2 cellular contexts compared by ENCODE assay signal in genomic region chr1:1560178-1560577, GRCh38.
A peak's percentile ranks its signal among the peaks of the same experiment; 100 is the strongest.
TF ChIP-seq lines count a peak whose summit lies in the region.

No MANE protein-coding gene starts in this region.

TF ChIP-seq in K562, 482 proteins besides CTCF, POLR2A, EP300 and RAD21:
- TF ChIP-seq RFX5 (IDR thresholded peaks at IDR 0.05; ENCODE audit: low read depth, low read length), result no peak
- TF ChIP-seq MYNN (IDR thresholded peaks at IDR 0.05), result peak; percentile 74
- TF ChIP-seq MYNN (CRISPR knock-in tag; IDR thresholded peaks at IDR 0.05), result no peak
- no peak for TF ChIP-seq SMARCC2 (IDR thresholded peaks at IDR 0.05; ENCODE audit: low read depth)
- peak; percentile 27; the same call in 1 of the 2 replicates for TF ChIP-seq CEBPB (tag; IDR thresholded peaks at IDR 0.05)
- no peak for TF ChIP-seq MTF1 (CRISPR knock-in tag; IDR thresholded peaks at IDR 0.05; ENCODE audit: borderline replicate concordance)
- no peak for TF ChIP-seq TRIM24 (IDR thresholded peaks at IDR 0.05)
- no peak for TF ChIP-seq ZC3H11A (IDR thresholded peaks at IDR 0.05; ENCODE audit: low read depth, low read length)
- TF ChIP-seq ARID1B (IDR thresholded peaks at IDR 0.05), result no peak
- TF ChIP-seq CREBBP (IDR thresholded peaks at IDR 0.05; ENCODE audit: low read depth, low read length), result no peak
- peak; percentile 28; the same call in 1 of the 2 replicates for TF ChIP-seq POLR2AphosphoS5 (IDR thresholded peaks at IDR 0.05; ENCODE audit: control insufficient read depth, insufficient read depth, low read depth, low read length)
- peak; percentile 55 for TF ChIP-seq POLR2G (IDR thresholded peaks at IDR 0.05; ENCODE audit: low read depth, low read length)
- no peak for TF ChIP-seq HBP1 (CRISPR knock-in tag; IDR thresholded peaks at IDR 0.05)
- TF ChIP-seq TCF15 (CRISPR knock-in tag; IDR thresholded peaks at IDR 0.05), result no peak
- TF ChIP-seq SUPT5H (IDR thresholded peaks at IDR 0.05), result 0 out of 2 replicates have a peak, but pooled peaks have one; percentile 18
- no peak for TF ChIP-seq HINFP (tag; conservative IDR thresholded peaks at IDR 0.05; ENCODE audit: low read depth)
- no peak for TF ChIP-seq CREB3L1 (IDR thresholded peaks at IDR 0.05; ENCODE audit: borderline replicate concordance, low read depth)
- TF ChIP-seq SRSF7 (optimal IDR thresholded peaks at IDR 0.05; ENCODE audit: low read depth, low read length), result no peak
- no peak for TF ChIP-seq SETDB1 (IDR thresholded peaks at IDR 0.05; ENCODE audit: low read length)
- TF ChIP-seq ZNF507 (tag; conservative IDR thresholded peaks at IDR 0.05), result no peak
- no peak for TF ChIP-seq GTF3C2 (IDR thresholded peaks at IDR 0.05; ENCODE audit: borderline replicate concordance, extremely low read depth, insufficient read length)

TF ChIP-seq in HEK293T, 16 proteins besides CTCF, POLR2A, EP300 and RAD21:
- TF ChIP-seq FOXM1 (IDR thresholded peaks at IDR 0.05; ENCODE audit: borderline replicate concordance), result no peak
- TF ChIP-seq TARDBP (IDR thresholded peaks at IDR 0.05), result no peak
- no peak for TF ChIP-seq BHLHE40 (IDR thresholded peaks at IDR 0.05; ENCODE audit: borderline replicate concordance)
- TF ChIP-seq ZNF384 (IDR thresholded peaks at IDR 0.05), result no peak
- TF ChIP-seq FOXA1 (IDR thresholded peaks at IDR 0.05), result no peak
- no peak for TF ChIP-seq PKNOX1 (IDR thresholded peaks at IDR 0.05)
- no peak for TF ChIP-seq SP1 (IDR thresholded peaks at IDR 0.05)
- no peak for TF ChIP-seq LEF1 (IDR thresholded peaks at IDR 0.05; ENCODE audit: borderline replicate concordance)
